9 cellular contexts compared by ENCODE assay signal in the genomic region with DNA sequence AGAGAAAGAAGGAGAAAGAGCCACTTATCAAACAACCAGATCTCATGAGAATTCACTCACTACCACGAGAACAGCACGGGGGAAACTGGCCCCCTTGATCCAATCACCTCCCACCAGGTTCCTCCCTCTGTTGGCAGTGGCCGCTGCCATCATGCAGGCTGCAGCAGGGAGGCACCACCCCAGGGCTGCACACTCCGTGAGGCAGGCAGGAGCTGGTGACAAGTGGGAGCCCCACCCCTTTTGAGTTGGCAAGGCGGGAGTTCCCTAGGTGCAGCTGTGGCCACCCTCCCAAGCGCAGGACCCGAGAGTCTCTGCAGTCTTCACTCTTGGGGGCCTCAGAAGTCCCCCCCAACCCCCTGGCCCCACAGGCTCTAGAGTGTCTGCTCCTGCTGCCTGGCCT.
"Had no signal": no experiment of that assay in that cellular context is flagged by ENCODE, and none has a peak within 500 bp of the region (broad histone marks: within the 10 kb centered on the region; RNA-seq: fewer than 3 reads in every experiment).

No MANE protein-coding gene starts in this region.

- H3K4me1 ChIP-seq: HAP-1 had no signal

- H2AFZ ChIP-seq: GM23248 had no signal

- H3K4me1 Mint-ChIP-seq: IgD-negative memory B cell had no signal

- H3K9me3 ChIP-seq: HAP-1 had no signal

- H3K9ac ChIP-seq: GM23248 had no signal

- DNase-seq: GM23248, GOT3, H7, HFFc6 had no signal

- H3K36me3 ChIP-seq: HAP-1 had no signal

- H3K27ac ChIP-seq: GM23248, HL-60 had no signal

- H3K27ac Mint-ChIP-seq: HFFc6, IgD-negative memory B cell had no signal

- H3K27me3 Mint-ChIP-seq: IgD-negative memory B cell had no signal

- ATAC-seq: HCT116, HepG2 had no signal

- H3K4me3 ChIP-seq: GM23248, HAP-1 had no signal

- H3K4me3 Mint-ChIP-seq: HFFc6, IgD-negative memory B cell had no signal
